17 cellular contexts compared by ENCODE assay signal in the genomic region with DNA sequence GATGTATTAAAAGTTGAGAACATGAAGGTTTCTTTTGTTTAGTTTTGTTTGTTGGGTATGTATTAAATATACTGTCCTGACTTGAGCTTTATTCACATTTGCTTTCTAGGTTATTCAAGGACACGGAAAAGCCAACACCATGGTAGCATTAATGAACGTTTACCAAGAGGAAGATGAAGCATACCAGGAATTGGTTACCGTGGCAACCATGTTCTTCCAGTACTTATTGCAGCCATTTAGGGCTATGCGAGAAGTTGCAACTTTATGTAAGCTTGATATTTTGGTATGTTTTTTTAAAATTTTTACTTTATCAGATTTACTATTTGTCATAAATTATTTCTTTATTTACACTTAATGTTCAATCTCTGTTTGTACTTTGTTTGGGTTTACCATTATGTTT. TPM values are rescaled to one million over a fixed set of nuclear protein-coding genes. Genes with fewer than 3 reads are reported as not detected.
DNase-seq lines count a peak whose midpoint lies in the region; ATAC-seq, FAIRE-seq and TF ChIP-seq lines count a peak whose summit lies in the region.
"Had no signal": no experiment of that assay in that cellular context is flagged by ENCODE, and none has a peak within 500 bp of the region (broad histone marks: within the 10 kb centered on the region; RNA-seq: fewer than 3 reads in every experiment).

No MANE protein-coding gene starts in this region.

- no peaks in the 10 kb centered on the region for H3K27me3 ChIP-seq in BLaER1 treated with 17β-estradiol and CSF1 and Interleukin-3, amounts not matched to agents 10 nM and 100 nM
- H3K27me3 ChIP-seq in GM23248 (replicated peaks; ENCODE audit: insufficient read depth) (no peaks in the 10 kb centered on the region), GM12878 (replicated peaks in 1 of 2; ENCODE audit: control insufficient read depth in 2 of 2, insufficient read depth in 2 of 2, low read length in 1 of 2) (no peaks in the 10 kb centered on the region), adrenal gland (no peaks in the 10 kb centered on the region)
- H3K27me3 ChIP-seq: colonic mucosa, suprapubic skin had no signal

- FAIRE-seq in GM12878 (lab: Jason Lieb, UNC), result no peak

- H3K9me3 Mint-ChIP-seq in naive B cell, result peaks cover 0 to 3% (median 0%) of the 10 kb centered on the region in 7 donors

- 81 to 84% methylated on average over 4 of the region's 4 CpGs for WGBS in GM23248 (ENCODE audit: low coverage in 1 of 2, low lambda C conversion rate in 2 of 2, missing lambda C conversion rate in 2 of 2), 2 experiments
- WGBS in GM12878 (ENCODE audit: insufficient coverage, insufficient replicate concordance, low lambda C conversion rate, missing lambda C conversion rate), result 81% methylated on average over 4 of the region's 4 CpGs
- WGBS in adrenal gland, 4 donors, result 78 to 86% (median 80%) methylated on average over 4 of the region's 4 CpGs

- H3F3A ChIP-seq in GM23248 (ENCODE audit: insufficient read depth), result peaks cover 29% of the 10 kb centered on the region

- TF ChIP-seq RAD21 in GM12878 (IDR thresholded peaks at IDR 0.05; ENCODE audit: insufficient read depth, low read depth, low read length), result no peak

- peaks cover 47 to 61% (median 58%) of the 10 kb centered on the region in 11 experiments for H3K36me3 ChIP-seq in BLaER1 treated with 17β-estradiol and CSF1 and Interleukin-3, amounts not matched to agents 10 nM and 100 nM
- H3K36me3 ChIP-seq in GM23248 (ENCODE audit: low read depth), result peaks cover 36% of the 10 kb centered on the region
- peaks cover 2 to 23% of the 10 kb centered on the region in 2 experiments for H3K36me3 ChIP-seq in GM12878 (ENCODE audit: control insufficient read depth in 2 of 2, insufficient read depth in 2 of 2, low read length in 1 of 2)
- H3K36me3 ChIP-seq in adrenal gland (replicated peaks in 1 of 2), result peaks cover 0 to 47% of the 10 kb centered on the region in 2 donors
- H3K36me3 ChIP-seq: colonic mucosa had no signal

- intact Hi-C loops in GM12878 (cut with micrococcal nuclease; ENCODE audit: unreplicated experiment) (loop anchor here (5.0 to 10.0 kb wide), 2 partner anchors 174 to 392 kb away; a partner anchor contains a TSS), adrenal gland (cut with DNase I) (no loop called here)

- H3K9me2 ChIP-seq in GM23248 (ENCODE audit: insufficient read depth), result no peaks in the 10 kb centered on the region

- no peaks in the 10 kb centered on the region for H3K27me3 Mint-ChIP-seq in naive B cell

- TF ChIP-seq CTCF in GM12878 (IDR thresholded peaks at IDR 0.05 in 2 of 3, conservative IDR thresholded peaks at IDR 0.05 in 1 of 3; ENCODE audit: control insufficient read depth in 2 of 3, extremely low read depth in 1 of 3, insufficient read depth in 1 of 3, low read depth in 3 of 3, low read length in 3 of 3) (no peak), adrenal gland (IDR thresholded peaks at IDR 0.05) (no peak)

- SMC1A ChIA-PET in GM12878 (lab: Charles Lee; ENCODE audit: uncharacterized antibody, unreplicated experiment), result interaction anchor here (0.9 to 6.3 kb wide), 5 partner anchors 17 to 254 kb away, joined by 3 to 39 read pairs (median 4); no protein-coding TSS in a partner anchor

- no peak for ATAC-seq in GM12878
- ATAC-seq in naive B cell (ENCODE audit: low read depth in 2 of 2), result no peak
- no peak for ATAC-seq in HG03039 (IDR thresholded peaks at IDR 0.05; ENCODE audit: unreplicated experiment)

- H4K20me1 ChIP-seq in BLaER1 treated with 17β-estradiol and CSF1 and Interleukin-3, amounts not matched to agents 10 nM and 100 nM, result peaks cover 28 to 74% (median 61%) of the 10 kb centered on the region in 11 experiments; a peak in 20 of 22 replicates
- H4K20me1 ChIP-seq in GM23248 (ENCODE audit: insufficient read depth), result no peaks in the 10 kb centered on the region
- H4K20me1 ChIP-seq in GM12878 (ENCODE audit: control insufficient read depth, insufficient read depth), result no peaks in the 10 kb centered on the region

- H3K4me1 Mint-ChIP-seq in naive B cell, result peaks cover 31 to 45% (median 43%) of the 10 kb centered on the region in 3 donors

- H3K4me2 ChIP-seq in BLaER1 treated with 17β-estradiol and CSF1 and Interleukin-3, amounts not matched to agents 10 nM and 100 nM, result peak overlapping the region in 6 of 11 experiments; percentile 44 to 93 (median 87); a peak in 9 of 22 replicates
- no peak overlapping the region for H3K4me2 ChIP-seq in GM23248 (ENCODE audit: unreplicated experiment)
- peak overlapping the region; percentile 59; the same call in 1 of the 2 replicates for H3K4me2 ChIP-seq in GM12878 (ENCODE audit: control insufficient read depth, insufficient read depth)

- CTCF ChIA-PET in GM12878 (lab: Yijun Ruan, JAX), result interaction anchor here (1.1 to 2.8 kb wide), 5 partner anchors 17 to 273 kb away, joined by 3 to 10 read pairs (median 5); a partner anchor contains a TSS

- no peak overlapping the region; a peak in 1 of 22 replicates for H3K27ac ChIP-seq in BLaER1 treated with 17β-estradiol and CSF1 and Interleukin-3, amounts not matched to agents 10 nM and 100 nM
- no peak overlapping the region; the same call in 1 of the 2 replicates for H3K27ac ChIP-seq in GM23248
- H3K27ac ChIP-seq in GM12878 (ENCODE audit: control insufficient read depth, insufficient read depth), result no peak overlapping the region
- H3K27ac ChIP-seq in adrenal gland, result no peak overlapping the region
- H3K27ac ChIP-seq: colonic mucosa, suprapubic skin had no signal

- DNase-seq in GM23248 (peak; percentile 19), GM12878 (ENCODE audit: low read depth, low spot score) (no peak), naive B cell (no peak), adrenal gland (no peak), SIG-M5 treated with dmso at 0.1 percent for 504 hours (lab: John Stamatoyannopoulos, UW; ENCODE audit: unreplicated experiment) (no peak)
- no peak for DNase-seq in activated CD4-positive, alpha-beta T cell treated with anti-CD3 and anti-CD28 coated beads for 1 hour
- DNase-seq: activated naive CD4-positive, alpha-beta T cell; colonic mucosa; foreskin melanocyte; hypothalamus; NCI-H1930 had no signal

- H3K9ac ChIP-seq in BLaER1 treated with 17β-estradiol and CSF1 and Interleukin-3, amounts not matched to agents 10 nM and 100 nM, result no peak overlapping the region
- no peak overlapping the region for H3K9ac ChIP-seq in GM23248
- H3K9ac ChIP-seq in GM12878 (ENCODE audit: control insufficient read depth, insufficient read depth, low read length), result no peak overlapping the region

- H3K4me1 ChIP-seq in BLaER1 treated with 17β-estradiol and CSF1 and Interleukin-3, amounts not matched to agents 10 nM and 100 nM, result peaks cover 18 to 32% (median 26%) of the 10 kb centered on the region in 10 experiments
- 0 out of 2 replicates have a peak, but pooled peaks cover 20% of the 10 kb centered on the region for H3K4me1 ChIP-seq in GM23248 (ENCODE audit: insufficient read depth)
- H3K4me1 ChIP-seq in GM12878 (ENCODE audit: control insufficient read depth, insufficient read depth, low read length), result peaks cover 7% of the 10 kb centered on the region
- peaks cover 17 to 29% of the 10 kb centered on the region in 2 donors for H3K4me1 ChIP-seq in adrenal gland (replicated peaks in 1 of 2)
- H3K4me1 ChIP-seq: colonic mucosa had no signal

- peaks cover 9 to 11% of the 10 kb centered on the region in 2 donors for H3K36me3 Mint-ChIP-seq in naive B cell

- RAD21 ChIA-PET in GM12878 (lab: Charles Lee; ENCODE audit: unreplicated experiment), result interaction anchor here (3.1 kb wide), 1 partner anchor 19 kb away, joined by 19 read pairs; no protein-coding TSS in a partner anchor

- peaks cover 0 to 3% (median 0%) of the 10 kb centered on the region in 11 experiments; a peak in 1 of 22 replicates for H3K9me3 ChIP-seq in BLaER1 treated with 17β-estradiol and CSF1 and Interleukin-3, amounts not matched to agents 10 nM and 100 nM (replicated peaks in 1 of 11)
- H3K9me3 ChIP-seq in GM23248 (ENCODE audit: low read depth) (no peaks in the 10 kb centered on the region), GM12878 (replicated peaks; ENCODE audit: control insufficient read depth, insufficient read depth, low read length) (no peaks in the 10 kb centered on the region), adrenal gland (replicated peaks in 1 of 3) (no peaks in the 10 kb centered on the region)
- H3K9me3 ChIP-seq: colonic mucosa, suprapubic skin had no signal

- POLR2A ChIA-PET in GM12878 (lab: Charles Lee), result interaction anchor here (0.6 to 1.3 kb wide), 6 partner anchors 8 to 396 kb away, joined by 3 to 6 read pairs (median 4); a partner anchor contains a TSS

- H3K4me3 ChIP-seq in BLaER1 treated with 17β-estradiol and CSF1 and Interleukin-3, amounts not matched to agents 10 nM and 100 nM, result no peak overlapping the region
- H3K4me3 ChIP-seq in GM23248 (no peak overlapping the region), GM12878 (no peak overlapping the region), adrenal gland (no peak overlapping the region)
- H3K4me3 ChIP-seq: colonic mucosa, suprapubic skin had no signal

- in situ Hi-C loops in GM23248 (cut with MboI) (no loop called here), GM12878 (cut with MboI) (no loop called here)

- H3K4me3 Mint-ChIP-seq in naive B cell, result peak overlapping the region in 5 of 8 donors; percentile 25 to 85 (median 69)

- TF ChIP-seq EP300 in GM12878 (IDR thresholded peaks at IDR 0.05; ENCODE audit: borderline replicate concordance in 1 of 2, control insufficient read depth in 1 of 2, low read depth in 2 of 2, low read length in 2 of 2), result no peak

- H3K79me2 ChIP-seq in GM23248 (ENCODE audit: insufficient read depth) (peaks cover 78% of the 10 kb centered on the region), GM12878 (ENCODE audit: control insufficient read depth, insufficient read depth, low read length) (peaks cover 33% of the 10 kb centered on the region)

- no TSS peak for BruUV-seq in GM12878 (replicated peaks; lab: Mats Ljungman, UMichigan)

- H2AFZ ChIP-seq in GM23248 (no peak overlapping the region), GM12878 (ENCODE audit: control insufficient read depth, low read depth, low read length) (no peak overlapping the region)

- peak overlapping the region in 3 of 6 donors; percentile 92 to 95 (median 92) for H3K27ac Mint-ChIP-seq in naive B cell

- TF ChIP-seq POLR2A in GM12878 (IDR thresholded peaks at IDR 0.05; ENCODE audit: low read depth, low read length) (no peak), adrenal gland (IDR thresholded peaks at IDR 0.05) (no peak)

RNA-seq across cellular contexts. Expression of a gene that starts 3.6 kb away (rescaled TPM):
- total RNA-seq in GM23248 (2014; rRNA removed; shearing (Covaris generic)), result 2.3 and 3.0 TPM in 2 replicates
- polyA plus RNA-seq in GM23248 (2016; fragmentation: Nextera tagmentation; extraction: Ambion mirVana) (3.4 and 3.6 TPM in 2 replicates), GM12878 (2011; rRNA removed) (6.5 and 6.7 TPM in 2 replicates), GM12878 (2014; fragmentation: Illumina TruSeq; extraction: Trizol) (3.0 and 8.2 TPM in 2 replicates), GM12878 (2014; fragmentation: Nextera tagmentation; extraction: Ambion mirVana) (1 to 10 TPM; 1.7 to 1.8 TPM), GM12878 (2014; rRNA removed) (3.0 and 3.3 TPM in 2 replicates), GM12878 (2016; fragmentation: Nextera tagmentation; extraction: Ambion mirVana) (1 to 10 TPM in 1 of 2 experiments, under 1 TPM in 1; 0.87 to 2.7 TPM), naive B cell (ENCODE audit: low read depth in 6 of 6) (1 to 10 TPM; 2.2 to 7.3 (median 5.1) TPM), adrenal gland (1 to 10 TPM; 4.5 to 6.8 (median 5.0) TPM)
- 14.5 and 15.4 TPM in 2 replicates for total RNA-seq in GM12878 (2013; cell fraction: nucleolus; rRNA removed)
- total RNA-seq in GM12878 (2014; rRNA removed) (2.3 and 3.1 TPM in 2 replicates), GM12878 (2014; rRNA removed; fragmentation: Illumina TruSeq; extraction: Trizol) (2.2 and 2.3 TPM in 2 replicates), GM12878 (2021) (2.9 and 4.2 TPM in 2 replicates), adrenal gland (1 to 10 TPM; 5.6 to 10.0 (median 8.8) TPM)
- polyA plus RNA-seq in GM12878 (2011; ENCODE audit: low read depth), result 3.1 TPM
- 5.1 and 5.2 TPM in 2 replicates for polyA plus RNA-seq in GM12878 (2011; cell fraction: cytosol; rRNA removed)
- 8.8 and 11.4 TPM in 2 replicates for polyA plus RNA-seq in GM12878 (2011; cell fraction: nucleus; rRNA removed)
- 4.2 and 5.0 TPM in 2 replicates for polyA plus RNA-seq in GM12878 (2012)
- polyA minus RNA-seq in GM12878 (2011; rRNA and poly(A)+ RNA removed), result 2.2 and 2.4 TPM in 2 replicates
- polyA minus RNA-seq in GM12878 (2011; cell fraction: cytosol; rRNA and poly(A)+ RNA removed), result 2.3 and 2.5 TPM in 2 replicates
- 3.6 and 7.5 TPM in 2 replicates for polyA minus RNA-seq in GM12878 (2011; cell fraction: nucleus; rRNA and poly(A)+ RNA removed)

RNA-seq across cellular contexts. Expression of a gene that starts 7.1 kb away (rescaled TPM):
- not detected in 2 replicates for total RNA-seq in GM23248 (2014; rRNA removed; shearing (Covaris generic))
- polyA plus RNA-seq in GM23248 (2016; fragmentation: Nextera tagmentation; extraction: Ambion mirVana) (0.04 and 0.08 TPM in 2 replicates), GM12878 (2011; rRNA removed) (0.01 TPM in 2 replicates), GM12878 (2014; fragmentation: Illumina TruSeq; extraction: Trizol) (0.07 and 0.78 TPM in 2 replicates), GM12878 (2014; fragmentation: Nextera tagmentation; extraction: Ambion mirVana) (under 1 TPM in 1 of 2 experiments, not detected in 1; 0.03 TPM), GM12878 (2014; rRNA removed) (0.18 TPM in 1 of 2 replicates, not detected in the other), GM12878 (2016; fragmentation: Nextera tagmentation; extraction: Ambion mirVana) (under 1 TPM; 0.35 to 0.39 TPM), naive B cell (ENCODE audit: low read depth in 6 of 6) (under 1 TPM in 1 of 6 donors, not detected in 5; 0.05 TPM), adrenal gland (under 1 TPM in 1 of 3 donors, not detected in 2; 0.03 TPM)
- total RNA-seq in GM12878 (2013; cell fraction: nucleolus; rRNA removed), result 0.15 TPM in 1 of 2 replicates, not detected in the other
- total RNA-seq in GM12878 (2014; rRNA removed) (under 0.01 TPM in 1 of 2 replicates, not detected in the other), GM12878 (2014; rRNA removed; fragmentation: Illumina TruSeq; extraction: Trizol) (0.05 and 0.13 TPM in 2 replicates), GM12878 (2021) (not detected in 2 replicates), adrenal gland (not detected)
- not detected for polyA plus RNA-seq in GM12878 (2011; ENCODE audit: low read depth)
- not detected in 2 replicates for polyA plus RNA-seq in GM12878 (2011; cell fraction: cytosol; rRNA removed)
- polyA plus RNA-seq in GM12878 (2011; cell fraction: nucleus; rRNA removed), result 0.03 TPM in 2 replicates
- polyA plus RNA-seq in GM12878 (2012), result 0.04 TPM in 2 replicates
- polyA minus RNA-seq in GM12878 (2011; rRNA and poly(A)+ RNA removed), result 0.05 and 0.15 TPM in 2 replicates
- not detected in 2 replicates for polyA minus RNA-seq in GM12878 (2011; cell fraction: cytosol; rRNA and poly(A)+ RNA removed)
- not detected in 2 replicates for polyA minus RNA-seq in GM12878 (2011; cell fraction: nucleus; rRNA and poly(A)+ RNA removed)
- total RNA-seq: colonic mucosa, NCI-H460, renal cortical epithelial cell had no signal
- polyA plus RNA-seq: AG04450 had no signal
